ENCODE assay signal across 30 cellular contexts in the genomic region with DNA sequence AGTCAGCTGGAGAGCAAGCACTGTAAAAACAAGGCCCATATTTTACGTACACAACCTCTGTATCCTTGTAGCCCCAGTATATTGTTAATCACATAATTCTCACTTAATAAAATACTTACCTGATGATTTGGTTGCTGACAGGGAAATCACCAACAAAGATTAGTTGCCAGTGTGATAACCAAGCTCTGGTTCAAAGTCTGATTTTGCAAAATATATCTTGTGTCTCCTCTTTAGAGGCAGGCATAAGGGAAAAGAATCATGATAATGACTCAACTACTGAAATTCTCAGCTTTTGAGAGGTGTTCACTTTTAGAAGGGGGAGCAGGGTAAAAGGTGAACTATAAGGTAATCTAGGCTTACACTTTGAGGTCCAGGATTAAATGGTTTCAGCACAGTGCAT.
"Had no signal": no experiment of that assay in that cellular context is flagged by ENCODE, and none has a peak within 500 bp of the region (broad histone marks: within the 10 kb centered on the region; RNA-seq: fewer than 3 reads in every experiment).

No MANE protein-coding gene starts in this region.

- H3K27ac ChIP-seq: brain microvascular endothelial cell, sigmoid colon, stomach, thyroid gland had no signal

- H3K9me3 Mint-ChIP-seq: activated CD8-positive, alpha-beta T cell treated with anti-CD3 and anti-CD28 coated beads for 36 hours; activated T-helper 2 cell treated with anti-CD3 and anti-CD28 coated beads, Interferon-gamma antibody, Interleukin-2, Interleukin-4, amounts not matched to agents 10 μg/mL and 5 μg/mL and 100 μg/mL, durations not matched to agents 14 hours and 24 hours and 36 hours; endodermal cell; mesothelial cell of epicardium; T-cell; T-helper 2 cell treated with Interferon-gamma antibody and Interleukin-4, amounts not matched to agents 5 μg/mL and 100 μg/mL, for 36 hours had no signal

- H3K4me1 Mint-ChIP-seq: endodermal cell had no signal

- ATAC-seq: activated CD8-positive, alpha-beta T cell treated with anti-CD3 and anti-CD28 coated beads for 36 hours; activated T-cell treated with anti-CD3 and anti-CD28 coated beads, Interleukin-2, amount 50 U/mL, for 4 hours; esophagus mucosa; left cardiac atrium; stimulated activated naive B cell treated with anti-CD40 and anti-IgM and Interleukin-4, amounts not matched to agents 10 μg/mL and 1 μg/mL and 100 μg/mL, for 72 hours; T-cell had no signal

- H3K4me3 ChIP-seq: sigmoid colon, smooth muscle cell, stomach, thyroid gland had no signal

- FAIRE-seq: astrocyte, keratinocyte had no signal

- H3K36me3 Mint-ChIP-seq: activated naive CD8-positive, alpha-beta T cell; mesothelial cell of epicardium; T-cell had no signal

- H3K4me1 ChIP-seq: stomach, thyroid gland had no signal

- H3K27me3 ChIP-seq: brain microvascular endothelial cell, sigmoid colon, stomach, thyroid gland, upper lobe of right lung had no signal

- DNase-seq: activated B cell treated with CpG ODN at 0.5 μM for 24 hours; activated CD4-positive, alpha-beta T cell treated with anti-CD3 and anti-CD28 coated beads, Interleukin-2, amount 50 U/mL, for 1 hour; activated CD8-positive, alpha-beta T cell treated with anti-CD3 and anti-CD28 coated beads for 36 hours; activated T-cell treated with anti-CD3 and anti-CD28 coated beads, Interleukin-2, amount 50 U/mL, for 4 hours; brain microvascular endothelial cell; cortex of kidney; endodermal cell; foreskin fibroblast; head of caudate nucleus; hippocampal formation; left cardiac atrium; naive B cell; sigmoid colon; stimulated activated CD4-positive, alpha-beta T cell treated with anti-CD3 and anti-CD28 coated beads, Interleukin-1b, Interleukin-23, amount 100 ng/mL, for 48 hours; stimulated activated CD4-positive, alpha-beta T cell treated with anti-CD3 and anti-CD28 coated beads, Interleukin-4, amount 100 ng/mL, for 4 hours; stimulated activated CD8-positive, alpha-beta memory T cell treated with anti-CD3 and anti-CD28 coated beads, Interleukin-4, amount 100 ng/mL, for 48 hours; stimulated activated naive B cell treated with anti-CD40 and anti-IgM and Interleukin-4, amounts not matched to agents 10 μg/mL and 1 μg/mL and 100 μg/mL, for 72 hours; stomach; T-cell; thyroid gland; upper lobe of right lung had no signal

- H3K27ac Mint-ChIP-seq: activated B cell treated with CpG ODN at 0.5 μM for 24 hours; activated CD8-positive, alpha-beta T cell treated with anti-CD3 and anti-CD28 coated beads for 36 hours; activated naive CD8-positive, alpha-beta T cell; activated T-helper 2 cell treated with anti-CD3 and anti-CD28 coated beads, Interferon-gamma antibody, Interleukin-2, Interleukin-4, amounts not matched to agents 10 μg/mL and 5 μg/mL and 100 μg/mL, durations not matched to agents 14 hours and 24 hours and 36 hours; endodermal cell; mesothelial cell of epicardium; progenitor cell of endocrine pancreas; stimulated activated naive B cell treated with anti-CD40 and anti-IgM and Interleukin-4, amounts not matched to agents 10 μg/mL and 1 μg/mL and 100 μg/mL, for 72 hours; T-cell; T-helper 2 cell treated with Interferon-gamma antibody and Interleukin-4, amounts not matched to agents 5 μg/mL and 100 μg/mL, for 36 hours had no signal

- H3K27me3 Mint-ChIP-seq: activated B cell treated with CpG ODN at 0.5 μM for 24 hours; activated CD8-positive, alpha-beta T cell treated with anti-CD3 and anti-CD28 coated beads for 36 hours; activated naive CD8-positive, alpha-beta T cell; naive B cell; progenitor cell of endocrine pancreas; stimulated activated naive B cell treated with anti-CD40 and anti-IgM and Interleukin-4, amounts not matched to agents 10 μg/mL and 1 μg/mL and 100 μg/mL, for 72 hours had no signal

- H3K36me3 ChIP-seq: brain microvascular endothelial cell, sigmoid colon, stomach, thyroid gland, upper lobe of right lung had no signal

- H3K4me3 Mint-ChIP-seq: activated B cell treated with CpG ODN at 0.5 μM for 24 hours; activated CD8-positive, alpha-beta T cell treated with anti-CD3 and anti-CD28 coated beads for 36 hours; activated naive CD8-positive, alpha-beta T cell; endodermal cell; mesothelial cell of epicardium; naive B cell; stimulated activated naive B cell treated with anti-CD40 and anti-IgM and Interleukin-4, amounts not matched to agents 10 μg/mL and 1 μg/mL and 100 μg/mL, for 72 hours had no signal

- H3K9me3 ChIP-seq: sigmoid colon, stomach, thyroid gland, upper lobe of right lung had no signal
